24 cellular contexts compared by ENCODE assay signal in the genomic region with DNA sequence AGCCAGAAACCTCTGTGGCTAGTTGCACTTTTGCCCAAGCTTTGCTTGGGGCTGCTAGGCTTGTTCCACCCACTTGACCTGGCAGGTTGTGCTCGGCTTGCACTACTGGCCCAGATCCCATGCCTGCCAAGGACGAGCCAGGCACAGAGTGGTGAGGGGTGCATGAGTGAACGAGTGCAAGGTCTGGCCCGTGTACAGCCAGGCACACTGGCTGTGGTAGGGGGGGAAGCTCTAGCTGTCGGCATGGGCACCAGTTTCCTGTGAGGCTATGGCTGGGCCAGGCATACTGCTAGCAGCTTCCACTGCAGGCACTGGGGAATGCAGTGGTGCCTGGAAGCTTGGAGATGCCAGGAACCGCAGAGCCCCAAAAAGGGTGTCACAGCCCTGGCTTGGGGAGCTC.
"Had no signal": no experiment of that assay in that cellular context is flagged by ENCODE, and none has a peak within 500 bp of the region (broad histone marks: within the 10 kb centered on the region; RNA-seq: fewer than 3 reads in every experiment).

No MANE protein-coding gene starts in this region.

- H3K4me1 ChIP-seq: SJCRH30 had no signal

- DNase-seq: Kasumi-1; MM.1S; NCI-H1092 treated with DMSO at 0.1 percent for 48 hours; NCI-H1436; NCI-H187; NCI-H2029; NCI-H2081 treated with DMSO at 0.1 percent for 48 hours; NCI-H226; NCI-H446; NCI-H510A; NCI-H524 treated with DMSO at 0.1 percent for 48 hours; NCI-H69; NCI-H774; NK-92 treated with Interleukin-12 subunit alpha and Interleukin-12 subunit beta, amount 100 ng/mL, for 24 hours; PC-3; SHP77 treated with DMSO at 0.1 percent for 48 hours; SJCRH30 had no signal

- H3K27me3 Mint-ChIP-seq: IgD-negative memory B cell had no signal

- FAIRE-seq: HTR-8/SVneo, K562 had no signal

- H3K27me3 ChIP-seq: SJCRH30 had no signal

- H3K9ac ChIP-seq: KMS-11 had no signal

- H3K4me1 Mint-ChIP-seq: IgD-negative memory B cell had no signal

- H3K4me3 ChIP-seq: K562, SJCRH30 had no signal

- H3K27ac ChIP-seq: HL-60, KMS-11, SJCRH30 had no signal

- ATAC-seq: K562, Panc1, PC-3, Right ventricle myocardium inferior had no signal

- H3K36me3 Mint-ChIP-seq: IgD-negative memory B cell had no signal

- H3K27ac Mint-ChIP-seq: IgD-negative memory B cell had no signal

- H3K9me3 ChIP-seq: SJCRH30 had no signal

- H3K4me2 ChIP-seq: KMS-11 had no signal

- H3K36me3 ChIP-seq: SJCRH30 had no signal

- H3K4me3 Mint-ChIP-seq: IgD-negative memory B cell had no signal
